Comparison of ENCODE assay signal across 9 cellular contexts in the genomic region with DNA sequence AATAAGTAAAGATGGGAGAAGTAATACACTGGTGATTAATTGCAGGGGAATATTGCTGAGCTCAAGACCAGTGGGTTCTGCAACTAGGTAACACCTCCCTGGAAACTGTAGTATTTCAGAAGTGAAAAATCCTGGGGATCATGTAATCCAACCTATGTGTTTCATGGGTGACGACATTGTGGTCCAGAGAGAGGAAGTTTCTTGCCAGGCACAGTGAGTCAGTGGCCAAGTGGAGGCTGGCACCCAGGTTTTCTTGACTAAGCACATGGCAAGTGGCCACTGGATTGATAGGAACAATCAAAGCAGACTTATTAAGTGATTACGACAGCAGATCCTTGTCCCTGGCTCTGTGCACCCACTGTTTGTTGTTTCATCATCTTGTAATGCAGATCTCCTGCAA. TPM values are rescaled to one million over a fixed set of nuclear protein-coding genes. Genes with fewer than 3 reads are reported as not detected.
DNase-seq lines count a peak whose midpoint lies in the region; ATAC-seq and TF ChIP-seq lines count a peak whose summit lies in the region.
"Had no signal": no experiment of that assay in that cellular context is flagged by ENCODE, and none has a peak within 500 bp of the region (broad histone marks: within the 10 kb centered on the region; RNA-seq: fewer than 3 reads in every experiment).

No MANE protein-coding gene starts in this region.

- no peaks in the 10 kb centered on the region for H3K9me3 ChIP-seq in heart right ventricle
- H3K9me3 ChIP-seq in tibial artery = no peaks in the 10 kb centered on the region

- H3K27me3 ChIP-seq in heart right ventricle (peaks cover 0 to 4% (median 0%) of the 10 kb centered on the region in 7 donors), tibial artery (peaks cover 0 to 8% of the 10 kb centered on the region in 2 donors)

- WGBS in heart right ventricle, 2 donors = 59 to 86% methylated on average over 2 of the region's 2 CpGs

- CTCF ChIA-PET in activated naive CD4-positive, alpha-beta T cell treated with anti-CD3 and anti-CD28 coated beads, Interleukin-2, amount 10 ng/mL, durations not matched to agents 7 days and 5 days (lab: Charles Lee) = no interaction called here

- H3K27me3 Mint-ChIP-seq in activated naive CD8-positive, alpha-beta T cell treated with anti-CD3 and anti-CD28 coated beads, Interleukin-2, amount 50 U/mL, for 24 hours = peaks cover 19% of the 10 kb centered on the region
- H3K27me3 Mint-ChIP-seq in activated naive CD8-positive, alpha-beta T cell treated with anti-CD3 and anti-CD28 coated beads for 36 hours = peaks cover 33% of the 10 kb centered on the region
- H3K27me3 Mint-ChIP-seq in activated naive CD4-positive, alpha-beta T cell treated with anti-CD3 and anti-CD28 coated beads, Interleukin-2, amount 10 ng/mL, durations not matched to agents 7 days and 5 days = peaks cover 66% of the 10 kb centered on the region

- peak; percentile 36 for ATAC-seq in activated naive CD8-positive, alpha-beta T cell treated with anti-CD3 and anti-CD28 coated beads, Interleukin-2, amount 50 U/mL, for 24 hours
- ATAC-seq in SK-N-SH treated with all-trans-retinoic acid at 6 μM for 48 hours (peak; percentile 56), heart right ventricle (peak in 6 of 8 donors; percentile 28 to 79 (median 60)), HG03565 (IDR thresholded peaks at IDR 0.05; ENCODE audit: unreplicated experiment) (no peak)

- no peak overlapping the region for H3K4me3 Mint-ChIP-seq in activated naive CD8-positive, alpha-beta T cell treated with anti-CD3 and anti-CD28 coated beads, Interleukin-2, amount 50 U/mL, for 24 hours
- H3K4me3 Mint-ChIP-seq in activated naive CD8-positive, alpha-beta T cell treated with anti-CD3 and anti-CD28 coated beads for 36 hours = no peak overlapping the region
- H3K4me3 Mint-ChIP-seq in activated naive CD4-positive, alpha-beta T cell treated with anti-CD3 and anti-CD28 coated beads, Interleukin-2, amount 10 ng/mL, durations not matched to agents 7 days and 5 days = no peak overlapping the region

- peaks cover 11% of the 10 kb centered on the region for H3K4me1 Mint-ChIP-seq in activated naive CD8-positive, alpha-beta T cell treated with anti-CD3 and anti-CD28 coated beads, Interleukin-2, amount 50 U/mL, for 24 hours
- peaks cover 4% of the 10 kb centered on the region for H3K4me1 Mint-ChIP-seq in activated naive CD8-positive, alpha-beta T cell treated with anti-CD3 and anti-CD28 coated beads for 36 hours
- peaks cover 4% of the 10 kb centered on the region for H3K4me1 Mint-ChIP-seq in activated naive CD4-positive, alpha-beta T cell treated with anti-CD3 and anti-CD28 coated beads, Interleukin-2, amount 10 ng/mL, durations not matched to agents 7 days and 5 days

- intact Hi-C loops in heart right ventricle (cut with DNase I) = no loop called here
- intact Hi-C loops in tibial artery (cut with DNase I; ENCODE audit: low total_unique reads) = no loop called here

- H3K4me1 ChIP-seq in heart right ventricle = peaks cover 0 to 33% (median 6%) of the 10 kb centered on the region in 9 donors
- no peaks in the 10 kb centered on the region for H3K4me1 ChIP-seq in tibial artery

- no peak for TF ChIP-seq CTCF in heart right ventricle (IDR thresholded peaks at IDR 0.05)
- no peak for TF ChIP-seq CTCF in tibial artery (IDR thresholded peaks at IDR 0.05)

- H3K9me3 Mint-ChIP-seq in activated naive CD8-positive, alpha-beta T cell treated with anti-CD3 and anti-CD28 coated beads, Interleukin-2, amount 50 U/mL, for 24 hours = peaks cover 7% of the 10 kb centered on the region
- peaks cover 5% of the 10 kb centered on the region for H3K9me3 Mint-ChIP-seq in activated naive CD8-positive, alpha-beta T cell treated with anti-CD3 and anti-CD28 coated beads for 36 hours
- peaks cover 8% of the 10 kb centered on the region for H3K9me3 Mint-ChIP-seq in activated naive CD4-positive, alpha-beta T cell treated with anti-CD3 and anti-CD28 coated beads, Interleukin-2, amount 10 ng/mL, durations not matched to agents 7 days and 5 days

- peaks cover 4% of the 10 kb centered on the region for H3K36me3 Mint-ChIP-seq in activated naive CD8-positive, alpha-beta T cell treated with anti-CD3 and anti-CD28 coated beads, Interleukin-2, amount 50 U/mL, for 24 hours (ENCODE audit: low read depth)
- peaks cover 2% of the 10 kb centered on the region for H3K36me3 Mint-ChIP-seq in activated naive CD8-positive, alpha-beta T cell treated with anti-CD3 and anti-CD28 coated beads for 36 hours
- no peaks in the 10 kb centered on the region for H3K36me3 Mint-ChIP-seq in activated naive CD4-positive, alpha-beta T cell treated with anti-CD3 and anti-CD28 coated beads, Interleukin-2, amount 10 ng/mL, durations not matched to agents 7 days and 5 days

- H3K27ac ChIP-seq in heart right ventricle = no peak overlapping the region
- H3K27ac ChIP-seq in tibial artery = no peak overlapping the region
- H3K27ac ChIP-seq: C4-2B had no signal

- no peak for DNase-seq in activated naive CD8-positive, alpha-beta T cell treated with anti-CD3 and anti-CD28 coated beads, Interleukin-2, amount 50 U/mL, for 24 hours
- no peak for DNase-seq in activated naive CD8-positive, alpha-beta T cell treated with anti-CD3 and anti-CD28 coated beads for 36 hours
- no peak for DNase-seq in heart right ventricle
- DNase-seq in tibial artery = peak; percentile 75 to 76
- DNase-seq in activated naive CD4-positive, alpha-beta T cell treated with anti-CD3 and anti-CD28 coated beads, Interleukin-2, amount 10 ng/mL, durations not matched to agents 7 days and 5 days = no peak
- no peak for DNase-seq in activated naive CD4-positive, alpha-beta T cell treated with anti-CD3 and anti-CD28 coated beads, Interleukin-2, amount 50 U/mL, for 16 hours

- no peak overlapping the region for H3K4me3 ChIP-seq in heart right ventricle
- H3K4me3 ChIP-seq in tibial artery = no peak overlapping the region

- no peak overlapping the region for H3K27ac Mint-ChIP-seq in activated naive CD8-positive, alpha-beta T cell treated with anti-CD3 and anti-CD28 coated beads, Interleukin-2, amount 50 U/mL, for 24 hours
- H3K27ac Mint-ChIP-seq in activated naive CD8-positive, alpha-beta T cell treated with anti-CD3 and anti-CD28 coated beads for 36 hours = no peak overlapping the region
- H3K27ac Mint-ChIP-seq in activated naive CD4-positive, alpha-beta T cell treated with anti-CD3 and anti-CD28 coated beads, Interleukin-2, amount 10 ng/mL, durations not matched to agents 7 days and 5 days = no peak overlapping the region

- no peaks in the 10 kb centered on the region for H3K36me3 ChIP-seq in heart right ventricle
- H3K36me3 ChIP-seq in tibial artery = no peaks in the 10 kb centered on the region

TF ChIP-seq in SK-N-SH treated with all-trans-retinoic acid at 6 μM for 48 hours, 23 proteins besides CTCF, POLR2A, EP300 and RAD21:
- TF ChIP-seq RARB (CRISPR knock-in tag; IDR thresholded peaks at IDR 0.05) = no peak
- TF ChIP-seq TCF4 (CRISPR knock-in tag; IDR thresholded peaks at IDR 0.05; ENCODE audit: borderline replicate concordance) = no peak
- TF ChIP-seq SNAI2 (CRISPR knock-in tag; IDR thresholded peaks at IDR 0.05) = no peak
- no peak for TF ChIP-seq ZFP3 (CRISPR knock-in tag; IDR thresholded peaks at IDR 0.05)
- no peak for TF ChIP-seq ZC3H10 (CRISPR knock-in tag; IDR thresholded peaks at IDR 0.05)
- TF ChIP-seq, protein P1, sequence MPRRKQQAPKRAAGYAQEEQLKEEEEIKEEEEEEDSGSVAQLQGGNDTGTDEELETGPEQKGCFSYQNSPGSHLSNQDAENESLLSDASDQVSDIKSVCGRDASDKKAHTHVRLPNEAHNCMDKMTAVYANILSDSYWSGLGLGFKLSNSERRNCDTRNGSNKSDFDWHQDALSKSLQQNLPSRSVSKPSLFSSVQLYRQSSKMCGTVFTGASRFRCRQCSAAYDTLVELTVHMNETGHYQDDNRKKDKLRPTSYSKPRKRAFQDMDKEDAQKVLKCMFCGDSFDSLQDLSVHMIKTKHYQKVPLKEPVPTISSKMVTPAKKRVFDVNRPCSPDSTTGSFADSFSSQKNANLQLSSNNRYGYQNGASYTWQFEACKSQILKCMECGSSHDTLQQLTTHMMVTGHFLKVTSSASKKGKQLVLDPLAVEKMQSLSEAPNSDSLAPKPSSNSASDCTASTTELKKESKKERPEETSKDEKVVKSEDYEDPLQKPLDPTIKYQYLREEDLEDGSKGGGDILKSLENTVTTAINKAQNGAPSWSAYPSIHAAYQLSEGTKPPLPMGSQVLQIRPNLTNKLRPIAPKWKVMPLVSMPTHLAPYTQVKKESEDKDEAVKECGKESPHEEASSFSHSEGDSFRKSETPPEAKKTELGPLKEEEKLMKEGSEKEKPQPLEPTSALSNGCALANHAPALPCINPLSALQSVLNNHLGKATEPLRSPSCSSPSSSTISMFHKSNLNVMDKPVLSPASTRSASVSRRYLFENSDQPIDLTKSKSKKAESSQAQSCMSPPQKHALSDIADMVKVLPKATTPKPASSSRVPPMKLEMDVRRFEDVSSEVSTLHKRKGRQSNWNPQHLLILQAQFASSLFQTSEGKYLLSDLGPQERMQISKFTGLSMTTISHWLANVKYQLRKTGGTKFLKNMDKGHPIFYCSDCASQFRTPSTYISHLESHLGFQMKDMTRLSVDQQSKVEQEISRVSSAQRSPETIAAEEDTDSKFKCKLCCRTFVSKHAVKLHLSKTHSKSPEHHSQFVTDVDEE (CRISPR knock-in tag; IDR thresholded peaks at IDR 0.05) = no peak
- TF ChIP-seq, protein P2, sequence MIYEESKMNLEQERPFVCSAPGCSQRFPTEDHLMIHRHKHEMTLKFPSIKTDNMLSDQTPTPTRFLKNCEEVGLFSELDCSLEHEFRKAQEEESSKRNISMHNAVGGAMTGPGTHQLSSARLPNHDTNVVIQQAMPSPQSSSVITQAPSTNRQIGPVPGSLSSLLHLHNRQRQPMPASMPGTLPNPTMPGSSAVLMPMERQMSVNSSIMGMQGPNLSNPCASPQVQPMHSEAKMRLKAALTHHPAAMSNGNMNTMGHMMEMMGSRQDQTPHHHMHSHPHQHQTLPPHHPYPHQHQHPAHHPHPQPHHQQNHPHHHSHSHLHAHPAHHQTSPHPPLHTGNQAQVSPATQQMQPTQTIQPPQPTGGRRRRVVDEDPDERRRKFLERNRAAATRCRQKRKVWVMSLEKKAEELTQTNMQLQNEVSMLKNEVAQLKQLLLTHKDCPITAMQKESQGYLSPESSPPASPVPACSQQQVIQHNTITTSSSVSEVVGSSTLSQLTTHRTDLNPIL (CRISPR knock-in tag; IDR thresholded peaks at IDR 0.05; ENCODE audit: low read depth) = no peak
- no peak for TF ChIP-seq ISL1 (CRISPR knock-in tag; IDR thresholded peaks at IDR 0.05)

RNA-seq across cellular contexts. Expression of gene CIITA, which starts 14.6 kb away (rescaled TPM):
- 1 to 10 TPM; 1.4 to 1.5 TPM for total RNA-seq in activated naive CD8-positive, alpha-beta T cell treated with anti-CD3 and anti-CD28 coated beads for 36 hours
- total RNA-seq in heart right ventricle = 10 to 100 TPM in 3 of 10 donors, 1 to 10 TPM in 7; 5.1 to 50.8 (median 8.7) TPM
- polyA plus RNA-seq in heart right ventricle = 10 to 100 TPM in 1 of 2 donors, 1 to 10 TPM in 1; 2.1 to 25.3 TPM

RNA-seq across cellular contexts. Expression of gene TVP23A, which starts 43.8 kb away (rescaled TPM):
- total RNA-seq in activated naive CD8-positive, alpha-beta T cell treated with anti-CD3 and anti-CD28 coated beads for 36 hours = not detected
- under 1 TPM in 5 of 10 donors, not detected in 5; 0.13 to 0.44 (median 0.23) TPM for total RNA-seq in heart right ventricle
- under 1 TPM; 0.04 to 0.15 TPM for polyA plus RNA-seq in heart right ventricle

Comparison
In these comparisons a context has a peak if more than half of its experiments do, and no peak if none do; other contexts are left out.
1. DNase-seq: peak in tibial artery (2 of 2); none in activated naive CD8-positive, alpha-beta T cell treated with anti-CD3 and anti-CD28 coated beads, Interleukin-2, amount 50 U/mL, for 24 hours (single experiment), activated naive CD8-positive, alpha-beta T cell treated with anti-CD3 and anti-CD28 coated beads for 36 hours (single experiment), heart right ventricle (0 of 2), activated naive CD4-positive, alpha-beta T cell treated with anti-CD3 and anti-CD28 coated beads, Interleukin-2, amount 10 ng/mL, durations not matched to agents 7 days and 5 days (single experiment) and activated naive CD4-positive, alpha-beta T cell treated with anti-CD3 and anti-CD28 coated beads, Interleukin-2, amount 50 U/mL, for 16 hours (single experiment).